13 cellular contexts compared by ENCODE assay signal in the genomic region with DNA sequence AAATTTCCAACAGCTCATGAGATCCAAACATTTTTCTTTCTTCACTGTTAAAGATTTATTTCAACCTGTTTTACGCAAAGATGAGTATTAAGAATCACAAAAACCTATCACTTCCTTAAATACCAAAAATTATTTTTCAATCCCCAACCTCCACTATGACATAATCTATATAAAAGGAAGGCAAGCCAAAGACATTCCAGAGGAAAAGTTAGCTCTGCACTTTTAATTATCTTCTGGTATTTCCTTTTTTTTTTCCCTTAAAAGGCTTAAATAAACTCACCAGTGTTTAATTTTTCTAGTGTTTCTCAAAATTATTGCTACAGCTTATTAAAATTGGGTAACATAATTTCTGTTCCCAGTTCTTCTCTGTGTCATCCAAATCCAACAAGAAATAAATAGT.
DNase-seq lines count a peak whose midpoint lies in the region; ATAC-seq, FAIRE-seq and TF ChIP-seq lines count a peak whose summit lies in the region.
"Had no signal": no experiment of that assay in that cellular context is flagged by ENCODE, and none has a peak within 500 bp of the region (broad histone marks: within the 10 kb centered on the region; RNA-seq: fewer than 3 reads in every experiment).

No MANE protein-coding gene starts in this region.

- peak overlapping the region; percentile 78 for H3K4me2 ChIP-seq in OCI-LY3 (ENCODE audit: low read length)
- H3K4me2 ChIP-seq in endothelial cell of umbilical vein (ENCODE audit: insufficient read depth, low read length) = peak overlapping the region; percentile 72

- POLR2A ChIA-PET in endothelial cell of umbilical vein (lab: Charles Lee) = interaction anchor here (0.7 to 1.9 kb wide), 3 partner anchors 71 to 76 kb away, joined by 4 to 9 read pairs (median 7); partner anchors contain the start of gene BMP4

- H3K9ac ChIP-seq in OCI-LY3 (ENCODE audit: low read length) (peak overlapping the region; percentile 61; the same call in 1 of the 2 replicates), endothelial cell of umbilical vein (replicated peaks; ENCODE audit: extremely low read depth, insufficient read depth, low read length) (peak overlapping the region; percentile 61)

- H3K27me3 Mint-ChIP-seq in nephron (ENCODE audit: low read depth) (no peaks in the 10 kb centered on the region), type B pancreatic cell (no peaks in the 10 kb centered on the region)

- H3K27me3 ChIP-seq in OCI-LY3 (ENCODE audit: low read depth, low read length) (no peaks in the 10 kb centered on the region), endothelial cell of umbilical vein (ENCODE audit: control insufficient read depth in 2 of 2, insufficient read depth in 2 of 2, low read length in 2 of 2) (no peaks in the 10 kb centered on the region)
- H3K27me3 ChIP-seq: BE2C had no signal

- H3K9me3 ChIP-seq in OCI-LY3 (ENCODE audit: insufficient read depth, low read length) (no peaks in the 10 kb centered on the region), endothelial cell of umbilical vein (replicated peaks; ENCODE audit: control insufficient read depth, insufficient read depth, low read length) (no peaks in the 10 kb centered on the region)
- H3K9me3 ChIP-seq: BE2C had no signal

- TF ChIP-seq POLR2A in endothelial cell of umbilical vein (IDR thresholded peaks at IDR 0.05; ENCODE audit: low read depth, low read length) = no peak

- H3K27ac Mint-ChIP-seq in nephron (peak overlapping the region; percentile 60 to 84 (median 82)), type B pancreatic cell (no peak overlapping the region)
- H3K27ac Mint-ChIP-seq: CD8-positive, alpha-beta T cell had no signal

- no peak overlapping the region for H2AFZ ChIP-seq in OCI-LY3 (ENCODE audit: low read depth, low read length)
- H2AFZ ChIP-seq in endothelial cell of umbilical vein (ENCODE audit: low read depth, low read length) = no peak overlapping the region

- H4K20me1 ChIP-seq in OCI-LY3 (ENCODE audit: insufficient read depth, low read length) (no peaks in the 10 kb centered on the region), endothelial cell of umbilical vein (replicated peaks; ENCODE audit: control insufficient read depth, extremely low read depth, insufficient read depth, low read length) (no peaks in the 10 kb centered on the region)

- dilution Hi-C loops in endothelial cell of umbilical vein (cut with MboI; ENCODE audit: extremely low pct_ligation_motif_present, low sequenced_read_pairs) = no loop called here

- peak; percentile 58 for DNase-seq in endothelial cell of umbilical vein (ENCODE audit: low read depth, low spot score)
- DNase-seq in type B pancreatic cell (ENCODE audit: extremely low spot score, unreplicated experiment) = no peak
- DNase-seq in D721Med (ENCODE audit: insufficient read length, low spot score) = no peak
- DNase-seq: BE2C; CD8-positive, alpha-beta T cell; NCI-H1436; NCI-H2029 treated with DMSO at 0.1 percent for 48 hours; NCI-H524; RPMI8226 had no signal

- no peak for ATAC-seq in HG02852 (IDR thresholded peaks at IDR 0.05; ENCODE audit: unreplicated experiment)
- ATAC-seq in GM21528 (IDR thresholded peaks at IDR 0.05; ENCODE audit: low FRiP score, unreplicated experiment) = no peak
- ATAC-seq: CD8-positive, alpha-beta T cell had no signal

- H3K4me1 Mint-ChIP-seq in nephron (peaks cover 40% of the 10 kb centered on the region), type B pancreatic cell (ENCODE audit: unreplicated experiment) (peaks cover 40% of the 10 kb centered on the region)

- intact Hi-C loops in endothelial cell of umbilical vein (cut with micrococcal nuclease) = loop anchor here (1.0 to 2.0 kb wide), 5 partner anchors 10 to 165 kb away; no protein-coding TSS in a partner anchor

- no peaks in the 10 kb centered on the region for H3K79me2 ChIP-seq in OCI-LY3 (ENCODE audit: low read length)
- no peaks in the 10 kb centered on the region for H3K79me2 ChIP-seq in endothelial cell of umbilical vein (ENCODE audit: control insufficient read depth, insufficient read depth, low read length)

- peak overlapping the region; percentile 71; the same call in 1 of the 2 replicates for H3K27ac ChIP-seq in OCI-LY3 (ENCODE audit: low read length)
- peak overlapping the region; percentile 85 for H3K27ac ChIP-seq in endothelial cell of umbilical vein (ENCODE audit: insufficient read depth, low read depth, low read length)

- H3K9me1 ChIP-seq in endothelial cell of umbilical vein (replicated peaks; ENCODE audit: control insufficient read depth, extremely low read depth, insufficient read depth, low read length) = no peaks in the 10 kb centered on the region

- no peak for TF ChIP-seq CTCF in OCI-LY3 (IDR thresholded peaks at IDR 0.05; ENCODE audit: low read depth, low read length)
- TF ChIP-seq CTCF in endothelial cell of umbilical vein (IDR thresholded peaks at IDR 0.05; ENCODE audit: extremely low read depth in 1 of 2, insufficient read depth in 1 of 2, low read depth in 1 of 2, low read length in 2 of 2) = no peak
- no peak for TF ChIP-seq CTCF in nephron (IDR thresholded peaks at IDR 0.05; ENCODE audit: unreplicated experiment in 3 of 3)
- TF ChIP-seq CTCF in type B pancreatic cell (conservative IDR thresholded peaks at IDR 0.05) = no peak
- TF ChIP-seq CTCF in D721Med (IDR thresholded peaks at IDR 0.05; ENCODE audit: insufficient read depth, missing control alignments) = no peak

- CTCF ChIA-PET in endothelial cell of umbilical vein (lab: Charles Lee) = interaction anchor here (0.8 to 2.2 kb wide), 10 partner anchors 8 to 458 kb away, joined by 3 to 7 read pairs (median 4); no protein-coding TSS in a partner anchor

- H3K4me3 Mint-ChIP-seq in nephron (no peak overlapping the region), type B pancreatic cell (peak overlapping the region; percentile 31)
- H3K4me3 Mint-ChIP-seq: CD8-positive, alpha-beta T cell had no signal

- no TSS peak for BruUV-seq in endothelial cell of umbilical vein (replicated peaks; lab: Mats Ljungman, UMichigan)

- H3K4me1 ChIP-seq in OCI-LY3 (ENCODE audit: low read length) (peaks cover 26% of the 10 kb centered on the region), endothelial cell of umbilical vein (ENCODE audit: control insufficient read depth, extremely low read depth, insufficient read depth, low read length) (peaks cover 67% of the 10 kb centered on the region)
- H3K4me1 ChIP-seq: BE2C had no signal

- no peaks in the 10 kb centered on the region for H3K36me3 ChIP-seq in OCI-LY3 (replicated peaks; ENCODE audit: low read depth, low read length)
- H3K36me3 ChIP-seq in endothelial cell of umbilical vein (ENCODE audit: control insufficient read depth in 2 of 2, extremely low read depth in 1 of 2, insufficient read depth in 2 of 2, low read length in 2 of 2) = no peaks in the 10 kb centered on the region
- H3K36me3 ChIP-seq: BE2C had no signal

- no peak for FAIRE-seq in endothelial cell of umbilical vein (lab: Jason Lieb, UNC)
- no peak for FAIRE-seq in D721Med (lab: Jason Lieb, UNC)

- H3K36me3 Mint-ChIP-seq in nephron (ENCODE audit: low read depth) (peaks cover 5% of the 10 kb centered on the region), type B pancreatic cell (no peaks in the 10 kb centered on the region)
- H3K36me3 Mint-ChIP-seq: CD8-positive, alpha-beta T cell had no signal

- H3K9me3 Mint-ChIP-seq in nephron = peaks cover 10% of the 10 kb centered on the region
- peaks cover 6% of the 10 kb centered on the region for H3K9me3 Mint-ChIP-seq in type B pancreatic cell
- H3K9me3 Mint-ChIP-seq: CD8-positive, alpha-beta T cell had no signal

- H3K4me3 ChIP-seq in OCI-LY3 (ENCODE audit: low read length) = peak overlapping the region; percentile 65
- no peak overlapping the region for H3K4me3 ChIP-seq in endothelial cell of umbilical vein (replicated peaks in 1 of 3; ENCODE audit: insufficient read depth in 1 of 3, low read depth in 1 of 3, low read length in 3 of 3)

TF ChIP-seq in endothelial cell of umbilical vein, 7 proteins besides CTCF, POLR2A, EP300 and RAD21:
- TF ChIP-seq FOS (IDR thresholded peaks at IDR 0.05; ENCODE audit: borderline replicate concordance, insufficient read depth, low read length) (no peak), GATA2 (IDR thresholded peaks at IDR 0.05; ENCODE audit: insufficient read depth, insufficient read length, low read depth, low read length) (no peak), MAX (IDR thresholded peaks at IDR 0.05; ENCODE audit: insufficient read depth, insufficient read length) (no peak), JUN (IDR thresholded peaks at IDR 0.05; ENCODE audit: borderline replicate concordance, insufficient read depth, insufficient read length, low read depth) (no peak), POLR2AphosphoS5 (IDR thresholded peaks at IDR 0.05; ENCODE audit: insufficient read depth, low read depth, low read length) (no peak), MYC (IDR thresholded peaks at IDR 0.05; ENCODE audit: low read depth, low read length) (no peak), EZH2 (IDR thresholded peaks at IDR 0.05; ENCODE audit: borderline replicate concordance, low read depth, low read length, severe bottlenecking) (no peak)
